Comparison of ENCODE assay signal across 17 cellular contexts in genomic region chr2:133774675-133775005, GRCh38.
DNase-seq lines count a peak whose midpoint lies in the region; ATAC-seq and TF ChIP-seq lines count a peak whose summit lies in the region.
"Had no signal": no experiment of that assay in that cellular context is flagged by ENCODE, and none has a peak within 500 bp of the region (broad histone marks: within the 10 kb centered on the region; RNA-seq: fewer than 3 reads in every experiment).

No MANE protein-coding gene starts in this region.

- intact Hi-C loops in IMR-90 (cut with micrococcal nuclease), result no loop called here
- intact Hi-C loops in adrenal gland (cut with DNase I), result no loop called here

- H2BK120ac ChIP-seq in IMR-90 (ENCODE audit: low read depth, low read length), result peak overlapping the region; percentile 70

- CTCF ChIA-PET in IMR-90 (lab: Yijun Ruan, JAX), result no interaction called here

- H3K14ac ChIP-seq in IMR-90 (replicated peaks; ENCODE audit: low read depth, low read length), result peak overlapping the region; percentile 66

- DNase-seq in IMR-90 (no peak), hypothalamus (lab: John Stamatoyannopoulos, UW) (peak in 32 of 51 donors; percentile 6 to 71 (median 54)), substantia nigra (lab: John Stamatoyannopoulos, UW) (peak in 37 of 49 donors; percentile 9 to 79 (median 49)), adrenal gland (no peak), GM13976 (ENCODE audit: low spot score) (no peak), osteocyte (ENCODE audit: extremely low spot score, unreplicated experiment) (no peak)
- DNase-seq: GF-D8; HCEC 1CT; lower lobe of right lung; naive thymus-derived CD8-positive, alpha-beta T cell; NCI-H2171; right lobe of liver; stimulated activated CD4-positive, alpha-beta T cell treated with anti-CD3 and anti-CD28 coated beads, Interleukin-2, amount 100 ng/mL, for 48 hours had no signal

- H3K9me3 Mint-ChIP-seq in osteocyte (ENCODE audit: unreplicated experiment), result no peaks in the 10 kb centered on the region
- H3K9me3 Mint-ChIP-seq: activated T-helper 17 cell treated with anti-CD3 and anti-CD28 coated beads, Interleukin-2, amount 50 U/mL, for 72 hours; naive thymus-derived CD8-positive, alpha-beta T cell; type B pancreatic cell had no signal

- peaks cover 4% of the 10 kb centered on the region for H3K4me1 ChIP-seq in IMR-90 (ENCODE audit: control insufficient read depth, insufficient read depth, low read length)
- peaks cover 0 to 4% of the 10 kb centered on the region in 2 donors for H3K4me1 ChIP-seq in adrenal gland (replicated peaks in 1 of 2)
- H3K4me1 ChIP-seq: lower lobe of right lung had no signal

- H3K9ac ChIP-seq in IMR-90 (ENCODE audit: low read depth, low read length), result no peak overlapping the region

- peak overlapping the region; percentile 57; the same call in 1 of the 3 replicates for H2BK15ac ChIP-seq in IMR-90 (ENCODE audit: low read depth, low read length)

- dilution Hi-C loops in IMR-90 (cut with HindIII; ENCODE audit: low sequenced_read_pairs, unreplicated experiment), result no loop called here

- H2AK5ac ChIP-seq in IMR-90 (ENCODE audit: low read depth, low read length), result peak overlapping the region; percentile 81; the same call in 1 of the 2 replicates

- H3K27ac Mint-ChIP-seq in osteocyte (ENCODE audit: unreplicated experiment), result no peak overlapping the region
- H3K27ac Mint-ChIP-seq: activated T-helper 17 cell treated with anti-CD3 and anti-CD28 coated beads, Interleukin-2, amount 50 U/mL, for 72 hours; naive thymus-derived CD8-positive, alpha-beta T cell; type B pancreatic cell had no signal

- H3K4me2 ChIP-seq in IMR-90 (ENCODE audit: low read depth, low read length), result no peak overlapping the region

- H3K27ac ChIP-seq in IMR-90 (ENCODE audit: insufficient read depth, low read length) (no peak overlapping the region), cingulate gyrus (ENCODE audit: low read depth, low read length) (peak overlapping the region; percentile 16), substantia nigra (ENCODE audit: low read depth, low read length, poor library complexity, severe bottlenecking) (peak overlapping the region; percentile 18), adrenal gland (peak overlapping the region in 1 of 5 donors; percentile 27)
- H3K27ac ChIP-seq: lower lobe of right lung, right lobe of liver had no signal

- H3K23ac ChIP-seq in IMR-90 (ENCODE audit: low read depth, low read length), result peak overlapping the region; percentile 55; the same call in 1 of the 2 replicates

- no peaks in the 10 kb centered on the region for H3K27me3 Mint-ChIP-seq in osteocyte (ENCODE audit: unreplicated experiment)

- H3K4me3 ChIP-seq in IMR-90 (ENCODE audit: insufficient read depth, low read depth, low read length) (no peak overlapping the region), adrenal gland (no peak overlapping the region)
- H3K4me3 ChIP-seq: lower lobe of right lung, right lobe of liver had no signal

- H3K9me3 ChIP-seq in IMR-90 (ENCODE audit: control insufficient read depth, insufficient read depth, low read length), result no peaks in the 10 kb centered on the region
- H3K9me3 ChIP-seq in adrenal gland (replicated peaks in 1 of 3), result no peaks in the 10 kb centered on the region
- H3K9me3 ChIP-seq: lower lobe of right lung, right lobe of liver had no signal

- H2AK9ac ChIP-seq in IMR-90 (replicated peaks; ENCODE audit: low read depth, low read length, poor library complexity), result no peak overlapping the region

- H4K20me1 ChIP-seq in IMR-90 (ENCODE audit: insufficient read depth, low read length), result no peaks in the 10 kb centered on the region

- peak overlapping the region; percentile 33 to 68; a peak in 3 of 4 replicates for H4K8ac ChIP-seq in IMR-90 (ENCODE audit: low read depth in 2 of 2, low read length in 2 of 2)

- POLR2A ChIA-PET in IMR-90 (lab: Charles Lee; ENCODE audit: unreplicated experiment), result no interaction called here

- peak overlapping the region; percentile 61; the same call in 1 of the 2 replicates for H4K5ac ChIP-seq in IMR-90 (ENCODE audit: low read depth, low read length)

- H3K4me1 Mint-ChIP-seq in osteocyte (ENCODE audit: unreplicated experiment), result no peaks in the 10 kb centered on the region
- H3K4me1 Mint-ChIP-seq: activated T-helper 17 cell treated with anti-CD3 and anti-CD28 coated beads, Interleukin-2, amount 50 U/mL, for 72 hours; naive thymus-derived CD8-positive, alpha-beta T cell had no signal

- TF ChIP-seq RAD21 in IMR-90 (IDR thresholded peaks at IDR 0.05; ENCODE audit: low read length), result no peak

- no CpG with 5 or more reads among the region's 4 CpGs for WGBS in IMR-90 (ENCODE audit: extremely low coverage in 2 of 2, insufficient read length in 1 of 2), 2 experiments
- 74 to 85% (median 83%) methylated on average over 4 of the region's 4 CpGs for WGBS in adrenal gland, 4 donors

- TF ChIP-seq CTCF in IMR-90 (conservative IDR thresholded peaks at IDR 0.05; ENCODE audit: low read depth, low read length) (no peak), adrenal gland (IDR thresholded peaks at IDR 0.05) (no peak), GM13976 (IDR thresholded peaks at IDR 0.05; ENCODE audit: borderline replicate concordance, control extremely low read depth, extremely low read depth, insufficient read depth, missing control alignments) (no peak), osteocyte (IDR thresholded peaks at IDR 0.05) (no peak)

- peak overlapping the region; percentile 43 for H4K91ac ChIP-seq in IMR-90 (ENCODE audit: insufficient read depth, low read depth, low read length)

- TF ChIP-seq POLR2A in IMR-90 (IDR thresholded peaks at IDR 0.05; ENCODE audit: low read depth, low read length), result no peak
- no peak for TF ChIP-seq POLR2A in adrenal gland (IDR thresholded peaks at IDR 0.05)

- peak overlapping the region; percentile 89 for H2BK20ac ChIP-seq in IMR-90 (ENCODE audit: low read depth, low read length)

- ATAC-seq in IMR-90 (ENCODE audit: low read depth), result no peak
- ATAC-seq in HG02610 (IDR thresholded peaks at IDR 0.05; ENCODE audit: unreplicated experiment), result no peak
- ATAC-seq: activated T-helper 17 cell treated with anti-CD3 and anti-CD28 coated beads, Interleukin-2, amount 50 U/mL, for 72 hours; lower lobe of right lung; naive thymus-derived CD8-positive, alpha-beta T cell; right lobe of liver had no signal

- BruUV-seq in IMR-90 (replicated peaks; lab: Mats Ljungman, UMichigan), result no TSS peak

- H3K36me3 ChIP-seq in IMR-90 (ENCODE audit: control insufficient read depth, insufficient read depth, low read length) (no peaks in the 10 kb centered on the region), adrenal gland (replicated peaks in 1 of 2) (no peaks in the 10 kb centered on the region)
- H3K36me3 ChIP-seq: lower lobe of right lung, right lobe of liver had no signal

- no peak overlapping the region for H2BK5ac ChIP-seq in IMR-90 (ENCODE audit: low read depth, low read length, poor library complexity, severe bottlenecking)

- H3K4me3 Mint-ChIP-seq in osteocyte (ENCODE audit: unreplicated experiment), result no peak overlapping the region
- H3K4me3 Mint-ChIP-seq: activated T-helper 17 cell treated with anti-CD3 and anti-CD28 coated beads, Interleukin-2, amount 50 U/mL, for 72 hours; naive thymus-derived CD8-positive, alpha-beta T cell; type B pancreatic cell had no signal

- peak overlapping the region; percentile 44 for H2AFZ ChIP-seq in IMR-90 (replicated peaks; ENCODE audit: low read length, poor library complexity)

- in situ Hi-C loops in IMR-90 (cut with MboI; ENCODE audit: low sequenced_read_pairs), result no loop called here
- in situ Hi-C loops in GM13976 (cut with MboI; ENCODE audit: low sequenced_read_pairs, unreplicated experiment), result no loop called here

- peak overlapping the region; percentile 51 for H3K18ac ChIP-seq in IMR-90 (ENCODE audit: low read depth, low read length)

- no peak overlapping the region for H3K56ac ChIP-seq in IMR-90 (ENCODE audit: extremely low read depth, insufficient read depth, low read length)

- H3K27me3 ChIP-seq in IMR-90 (ENCODE audit: control insufficient read depth, insufficient read depth, low read length), result no peaks in the 10 kb centered on the region
- H3K27me3 ChIP-seq in adrenal gland, result no peaks in the 10 kb centered on the region
- H3K27me3 ChIP-seq: right lobe of liver had no signal

- H3K79me1 ChIP-seq in IMR-90 (ENCODE audit: low read depth in 1 of 2, low read length in 2 of 2), result no peaks in the 10 kb centered on the region

- no peaks in the 10 kb centered on the region for H3K36me3 Mint-ChIP-seq in osteocyte (ENCODE audit: unreplicated experiment)
- H3K36me3 Mint-ChIP-seq: naive thymus-derived CD8-positive, alpha-beta T cell; type B pancreatic cell had no signal

- H3K4ac ChIP-seq in IMR-90 (ENCODE audit: low read depth, low read length), result peak overlapping the region; percentile 73

- 0 out of 2 replicates have a peak, but pooled peaks cover 3% of the 10 kb centered on the region for H3K9me1 ChIP-seq in IMR-90 (ENCODE audit: insufficient read depth, low read length)

TF ChIP-seq in IMR-90, 13 proteins besides CTCF, POLR2A, EP300 and RAD21 (continues in another document):
- TF ChIP-seq BHLHE40 (IDR thresholded peaks at IDR 0.05; ENCODE audit: low read depth, low read length) (no peak), MXI1 (IDR thresholded peaks at IDR 0.05; ENCODE audit: borderline replicate concordance, low read depth, low read length) (no peak), NFE2L2 (IDR thresholded peaks at IDR 0.05; ENCODE audit: low read depth, low read length) (no peak), CEBPB (IDR thresholded peaks at IDR 0.05; ENCODE audit: low read depth, low read length) (no peak), SMC3 (IDR thresholded peaks at IDR 0.05; ENCODE audit: low read depth, low read length) (no peak), MAFK (IDR thresholded peaks at IDR 0.05; ENCODE audit: low read depth, low read length) (no peak), RCOR1 (IDR thresholded peaks at IDR 0.05; ENCODE audit: insufficient replicate concordance, low read length) (no peak), CHD1 (IDR thresholded peaks at IDR 0.05; ENCODE audit: low read depth, low read length) (no peak)
- TF ChIP-seq, protein P1, sequence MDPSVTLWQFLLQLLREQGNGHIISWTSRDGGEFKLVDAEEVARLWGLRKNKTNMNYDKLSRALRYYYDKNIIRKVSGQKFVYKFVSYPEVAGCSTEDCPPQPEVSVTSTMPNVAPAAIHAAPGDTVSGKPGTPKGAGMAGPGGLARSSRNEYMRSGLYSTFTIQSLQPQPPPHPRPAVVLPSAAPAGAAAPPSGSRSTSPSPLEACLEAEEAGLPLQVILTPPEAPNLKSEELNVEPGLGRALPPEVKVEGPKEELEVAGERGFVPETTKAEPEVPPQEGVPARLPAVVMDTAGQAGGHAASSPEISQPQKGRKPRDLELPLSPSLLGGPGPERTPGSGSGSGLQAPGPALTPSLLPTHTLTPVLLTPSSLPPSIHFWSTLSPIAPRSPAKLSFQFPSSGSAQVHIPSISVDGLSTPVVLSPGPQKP (IDR thresholded peaks at IDR 0.05; ENCODE audit: borderline replicate concordance, low read depth, low read length), result no peak

Comparison
In these comparisons a context has a peak if more than half of its experiments do, and no peak if none do; other contexts are left out.
1. DNase-seq: peak in hypothalamus (32 of 51) and substantia nigra (37 of 49); none in IMR-90 (single experiment), adrenal gland (0 of 7), GM13976 (single experiment) and osteocyte (single experiment).